Comparison of ENCODE assay signal across 1 cellular context in genomic region chr7:151452680-151453325, GRCh38.
A peak's percentile ranks its signal among the peaks of the same experiment; 100 is the strongest.
TF ChIP-seq lines count a peak whose summit lies in the region.

No MANE protein-coding gene starts in this region.

TF ChIP-seq in GM12878, 131 proteins besides CTCF, POLR2A, EP300 and RAD21:
- no peak for TF ChIP-seq PAX5 (IDR thresholded peaks at IDR 0.05; ENCODE audit: borderline replicate concordance, low read depth, low read length)
- no peak for TF ChIP-seq REST (IDR thresholded peaks at IDR 0.05; ENCODE audit: low read depth, low read length)
- TF ChIP-seq BRCA1 (IDR thresholded peaks at IDR 0.05; ENCODE audit: low read depth, low read length), result no peak
- no peak for TF ChIP-seq ZNF207 (IDR thresholded peaks at IDR 0.05; ENCODE audit: borderline replicate concordance)
- no peak for TF ChIP-seq HSF1 (IDR thresholded peaks at IDR 0.05; ENCODE audit: low read depth, low read length)
- TF ChIP-seq RFX5 (IDR thresholded peaks at IDR 0.05; ENCODE audit: low read depth, low read length), result no peak
- peak; percentile 70 for TF ChIP-seq BCL3 (IDR thresholded peaks at IDR 0.05; ENCODE audit: borderline replicate concordance, insufficient read depth, low read depth, low read length, poor library complexity, severe bottlenecking)
